ENCODE assay signal across 18 cellular contexts in genomic region chr19:47467914-47468313, GRCh38. TPM values are rescaled to one million over a fixed set of nuclear protein-coding genes. Genes with fewer than 3 reads are reported as not detected.
"Had no signal": no experiment of that assay in that cellular context is flagged by ENCODE, and none has a peak within 500 bp of the region (broad histone marks: within the 10 kb centered on the region; RNA-seq: fewer than 3 reads in every experiment).

No MANE protein-coding gene starts in this region.

- DNase-seq: activated CD4-positive, alpha-beta T cell treated with anti-CD3 and anti-CD28 coated beads for 48 hours; activated CD4-positive, alpha-beta T cell treated with anti-CD3 and anti-CD28 coated beads, Interleukin-2, amount 50 U/mL, for 48 hours; activated CD4-positive, CD25-positive, alpha-beta regulatory T cell treated with anti-CD3 and anti-CD28 coated beads, Interleukin-2, amount 50 U/mL, for 72 hours; activated CD8-positive, alpha-beta memory T cell treated with anti-CD3 and anti-CD28 coated beads, Interleukin-2, amount 10 ng/mL, durations not matched to agents 7 days and 5 days; activated effector memory CD4-positive, alpha-beta T cell treated with Interleukin-2 at 50 U/mL for 16 hours; activated naive CD4-positive, alpha-beta T cell; activated T-cell treated with anti-CD3 and anti-CD28 coated beads, Interleukin-2, amount 50 U/mL, for 24 hours; Kasumi-1; NCI-H1105 treated with DMSO at 0.1 percent for 48 hours; NCI-H1436 treated with DMSO at 0.1 percent for 48 hours; NCI-H187; NCI-H2081; NCI-H446; PC-3; SHP77 had no signal

- H3K4me3 Mint-ChIP-seq: activated CD8-positive, alpha-beta memory T cell treated with anti-CD3 and anti-CD28 coated beads, Interleukin-2, amount 10 ng/mL, durations not matched to agents 7 days and 5 days; activated T-cell treated with anti-CD3 and anti-CD28 coated beads, Interleukin-2, amount 50 U/mL, for 24 hours; activated T-helper 1 cell treated with anti-CD3 and anti-CD28 coated beads, Interleukin-12 subunit alpha, Interleukin-12 subunit beta, Interleukin-2, Interleukin-4 antibody, amounts not matched to agents 30 ng/mL and 10 ng/mL and 1 ng/mL, durations not matched to agents 14 hours and 24 hours and 36 hours; T-helper 1 cell treated with Interleukin-12 subunit alpha and Interleukin-12 subunit beta and Interleukin-4 antibody, amounts not matched to agents 30 μg/mL and 1 μg/mL, for 36 hours had no signal

- H3K9me3 Mint-ChIP-seq: activated naive CD4-positive, alpha-beta T cell treated with anti-CD3 and anti-CD28 coated beads, Interleukin-2, amount 50 U/mL, for 24 hours; activated T-cell treated with anti-CD3 and anti-CD28 coated beads, Interleukin-2, amount 50 U/mL, for 24 hours; activated T-helper 1 cell treated with anti-CD3 and anti-CD28 coated beads, Interleukin-12 subunit alpha, Interleukin-12 subunit beta, Interleukin-2, Interleukin-4 antibody, amounts not matched to agents 30 ng/mL and 10 ng/mL and 1 ng/mL, durations not matched to agents 14 hours and 24 hours and 36 hours; T-helper 1 cell treated with Interleukin-12 subunit alpha and Interleukin-12 subunit beta and Interleukin-4 antibody, amounts not matched to agents 30 μg/mL and 1 μg/mL, for 36 hours had no signal

- ATAC-seq: activated CD8-positive, alpha-beta memory T cell treated with anti-CD3 and anti-CD28 coated beads, Interleukin-2, amount 10 ng/mL, durations not matched to agents 7 days and 5 days; PC-3 had no signal

- H3K36me3 Mint-ChIP-seq: activated CD8-positive, alpha-beta memory T cell treated with anti-CD3 and anti-CD28 coated beads, Interleukin-2, amount 10 ng/mL, durations not matched to agents 7 days and 5 days; activated naive CD4-positive, alpha-beta T cell treated with anti-CD3 and anti-CD28 coated beads, Interleukin-2, amount 50 U/mL, for 24 hours had no signal

- H3K27ac Mint-ChIP-seq: activated CD8-positive, alpha-beta memory T cell treated with anti-CD3 and anti-CD28 coated beads, Interleukin-2, amount 10 ng/mL, durations not matched to agents 7 days and 5 days; activated naive CD4-positive, alpha-beta T cell treated with anti-CD3 and anti-CD28 coated beads, Interleukin-2, amount 50 U/mL, for 24 hours; activated T-cell treated with anti-CD3 and anti-CD28 coated beads, Interleukin-2, amount 50 U/mL, for 24 hours; activated T-helper 1 cell treated with anti-CD3 and anti-CD28 coated beads, Interleukin-12 subunit alpha, Interleukin-12 subunit beta, Interleukin-2, Interleukin-4 antibody, amounts not matched to agents 30 ng/mL and 10 ng/mL and 1 ng/mL, durations not matched to agents 14 hours and 24 hours and 36 hours; T-helper 1 cell treated with Interleukin-12 subunit alpha and Interleukin-12 subunit beta and Interleukin-4 antibody, amounts not matched to agents 30 μg/mL and 1 μg/mL, for 36 hours had no signal

RNA-seq across cellular contexts. Expression of gene SLC8A2, which starts 3.8 kb away (rescaled TPM):
- total RNA-seq: activated T-helper 1 cell treated with anti-CD3 and anti-CD28 coated beads, Interleukin-12 subunit alpha, Interleukin-12 subunit beta, Interleukin-2, Interleukin-4 antibody, amounts not matched to agents 30 ng/mL and 10 ng/mL and 1 ng/mL, durations not matched to agents 14 hours and 24 hours and 36 hours had no signal

RNA-seq across cellular contexts. Expression of gene MEIS3, which starts 48.6 kb away (rescaled TPM):
- total RNA-seq: activated CD8-positive, alpha-beta memory T cell treated with anti-CD3 and anti-CD28 coated beads, Interleukin-2, amount 10 ng/mL, durations not matched to agents 7 days and 5 days; activated T-helper 1 cell treated with anti-CD3 and anti-CD28 coated beads, Interleukin-12 subunit alpha, Interleukin-12 subunit beta, Interleukin-2, Interleukin-4 antibody, amounts not matched to agents 30 ng/mL and 10 ng/mL and 1 ng/mL, durations not matched to agents 14 hours and 24 hours and 36 hours had no signal
